In genomic region chr2:135586148-135586547, GRCh38 we compare ENCODE assay signal across 14 cellular contexts. TPM values are rescaled to one million over a fixed set of nuclear protein-coding genes. Genes with fewer than 3 reads are reported as not detected.
DNase-seq lines count a peak whose midpoint lies in the region; ATAC-seq and TF ChIP-seq lines count a peak whose summit lies in the region.
"Had no signal": no experiment of that assay in that cellular context is flagged by ENCODE, and none has a peak within 500 bp of the region (broad histone marks: within the 10 kb centered on the region; RNA-seq: fewer than 3 reads in every experiment).

No MANE protein-coding gene starts in this region.

- no peaks in the 10 kb centered on the region for H3K27me3 ChIP-seq in CD4-positive, alpha-beta T cell (ENCODE audit: control insufficient read depth, insufficient read depth, low read length)
- H3K27me3 ChIP-seq in adipocyte (replicated peaks; ENCODE audit: control insufficient read depth, insufficient read depth, low read length) (no peaks in the 10 kb centered on the region), gastroesophageal sphincter (no peaks in the 10 kb centered on the region)

- H3K9me3 Mint-ChIP-seq in CD4-positive, alpha-beta T cell = no peaks in the 10 kb centered on the region
- H3K9me3 Mint-ChIP-seq in nephron progenitor cell = no peaks in the 10 kb centered on the region
- H3K9me3 Mint-ChIP-seq: immature natural killer cell had no signal

- H3K9ac ChIP-seq in adipocyte (ENCODE audit: low read length) = no peak overlapping the region

- CTCF ChIA-PET in CD4-positive, alpha-beta T cell (lab: Charles Lee) = no interaction called here

- H3K27ac Mint-ChIP-seq in CD4-positive, alpha-beta T cell = peak overlapping the region; percentile 12
- H3K27ac Mint-ChIP-seq in nephron progenitor cell = no peak overlapping the region
- H3K27ac Mint-ChIP-seq: immature natural killer cell, naive B cell had no signal

- POLR2A ChIA-PET in CD4-positive, alpha-beta T cell (lab: Charles Lee) = interaction anchor here (1.3 kb wide), 1 partner anchor 55 kb away, joined by 5 read pairs; the partner anchor contains the start of genes R3HDM1 and ZRANB3

- H3K27ac ChIP-seq in CD4-positive, alpha-beta T cell (ENCODE audit: low read depth, low read length) = no peak overlapping the region
- no peak overlapping the region for H3K27ac ChIP-seq in gastroesophageal sphincter
- H3K27ac ChIP-seq: SK-N-MC had no signal

- TF ChIP-seq EP300 in gastroesophageal sphincter (IDR thresholded peaks at IDR 0.05) = no peak

- DNase-seq in CD4-positive, alpha-beta T cell = no peak
- DNase-seq in adipocyte (ENCODE audit: low read depth) (peak; percentile 7), T1000 (lab: John Stamatoyannopoulos, UW) (no peak), nephron progenitor cell (no peak)
- DNase-seq in stimulated activated CD4-positive, alpha-beta T cell treated with anti-CD3 and anti-CD28 coated beads, Interleukin-12 subunit alpha, Interleukin-12 subunit beta, amount 100 ng/mL, for 4 hours = no peak
- DNase-seq: activated CD4-positive, CD25-positive, alpha-beta regulatory T cell treated with anti-CD3 and anti-CD28 coated beads, Interleukin-2, amount 50 U/mL, for 72 hours; activated effector memory CD4-positive, alpha-beta T cell treated with anti-CD3 and anti-CD28 coated beads, Interleukin-2, amount 50 U/mL, for 16 hours; central memory CD4-positive, alpha-beta T cell; immature natural killer cell; naive B cell had no signal

- no peaks in the 10 kb centered on the region for H3K27me3 Mint-ChIP-seq in CD4-positive, alpha-beta T cell
- H3K27me3 Mint-ChIP-seq in nephron progenitor cell (ENCODE audit: low read depth, poor library complexity) = no peaks in the 10 kb centered on the region
- H3K27me3 Mint-ChIP-seq: naive B cell had no signal

- H3K4me3 ChIP-seq in adipocyte (ENCODE audit: low read length) (no peak overlapping the region), gastroesophageal sphincter (no peak overlapping the region)
- H3K4me3 ChIP-seq: SK-N-MC had no signal

- peaks cover 3% of the 10 kb centered on the region for H3K36me3 Mint-ChIP-seq in CD4-positive, alpha-beta T cell (ENCODE audit: low read depth)
- peaks cover 13% of the 10 kb centered on the region for H3K36me3 Mint-ChIP-seq in nephron progenitor cell (ENCODE audit: low read depth)
- H3K36me3 Mint-ChIP-seq: immature natural killer cell, naive B cell had no signal

- no peak overlapping the region for H3K4me3 Mint-ChIP-seq in CD4-positive, alpha-beta T cell
- H3K4me3 Mint-ChIP-seq in nephron progenitor cell = no peak overlapping the region
- H3K4me3 Mint-ChIP-seq: immature natural killer cell, naive B cell had no signal

- 80 to 100% methylated on average over 1 of the region's 1 CpG for WGBS in gastroesophageal sphincter (ENCODE audit: low coverage in 1 of 2), 2 donors

- peaks cover 60% of the 10 kb centered on the region for H3K4me1 Mint-ChIP-seq in CD4-positive, alpha-beta T cell (ENCODE audit: low read depth)
- H3K4me1 Mint-ChIP-seq in nephron progenitor cell = peaks cover 8% of the 10 kb centered on the region

- TF ChIP-seq CTCF in CD4-positive, alpha-beta T cell (IDR thresholded peaks at IDR 0.05) = no peak
- TF ChIP-seq CTCF in nephron progenitor cell (IDR thresholded peaks at IDR 0.05) (no peak), gastroesophageal sphincter (IDR thresholded peaks at IDR 0.05) (no peak)

- ATAC-seq in CD4-positive, alpha-beta T cell (ENCODE audit: poor library complexity) = peak; percentile 30
- ATAC-seq in GM19023 (IDR thresholded peaks at IDR 0.05; ENCODE audit: unreplicated experiment) = peak; percentile 58
- peak; percentile 53 for ATAC-seq in HG03066 (IDR thresholded peaks at IDR 0.05; ENCODE audit: low read depth, unreplicated experiment)
- no peak for ATAC-seq in gastroesophageal sphincter

- H3K36me3 ChIP-seq in adipocyte (ENCODE audit: control insufficient read depth, insufficient read depth, low read length, severe bottlenecking) = no peaks in the 10 kb centered on the region
- no peaks in the 10 kb centered on the region for H3K36me3 ChIP-seq in gastroesophageal sphincter

- TF ChIP-seq POLR2A in gastroesophageal sphincter (IDR thresholded peaks at IDR 0.05) = no peak

- H3K4me1 ChIP-seq in adipocyte (ENCODE audit: control insufficient read depth, insufficient read depth, low read length) (no peaks in the 10 kb centered on the region), gastroesophageal sphincter (no peaks in the 10 kb centered on the region)

- intact Hi-C loops in CD4-positive, alpha-beta T cell (cut with DNase I, micrococcal nuclease) = no loop called here

- H3K9me3 ChIP-seq in CD4-positive, alpha-beta T cell (ENCODE audit: control insufficient read depth, low read length) = no peaks in the 10 kb centered on the region
- H3K9me3 ChIP-seq in adipocyte (ENCODE audit: control insufficient read depth, low read length) (no peaks in the 10 kb centered on the region), gastroesophageal sphincter (no peaks in the 10 kb centered on the region)

RNA-seq across cellular contexts. Expression of gene R3HDM1, which starts 54.9 kb away (rescaled TPM):
- 10 to 100 TPM; 39.7 to 41.4 TPM for total RNA-seq in CD4-positive, alpha-beta T cell
- 10 to 100 TPM; 15.9 to 27.9 (median 22.8) TPM for total RNA-seq in gastroesophageal sphincter

RNA-seq across cellular contexts. Expression of gene ZRANB3, which starts 55.1 kb away (rescaled TPM):
- 1 to 10 TPM; 3.9 to 4.2 TPM for total RNA-seq in CD4-positive, alpha-beta T cell
- 1 to 10 TPM; 1.4 to 4.6 (median 2.4) TPM for total RNA-seq in gastroesophageal sphincter
